Comparison of ENCODE assay signal across 6 cellular contexts in the genomic region with DNA sequence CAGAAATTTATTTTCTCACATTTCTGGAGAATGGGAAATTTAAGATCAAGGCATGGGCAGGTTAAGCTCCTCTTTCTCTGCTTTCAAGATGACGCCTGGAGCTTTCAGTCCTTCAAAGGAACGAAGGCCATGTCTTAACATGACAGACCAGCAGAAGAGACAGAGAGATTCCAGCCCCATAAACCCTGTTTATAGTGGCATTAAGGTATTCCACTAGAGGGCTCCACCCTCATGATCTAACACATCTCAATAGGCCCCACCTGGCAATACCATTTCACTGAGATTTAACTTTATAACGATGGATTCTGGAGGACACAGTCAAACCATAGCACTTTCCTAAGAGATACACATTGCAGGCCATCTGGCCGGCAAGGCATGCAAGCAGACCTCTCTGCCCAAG.
DNase-seq lines count a peak whose midpoint lies in the region; ATAC-seq, FAIRE-seq and TF ChIP-seq lines count a peak whose summit lies in the region.
"Not testable (repeated sequence)": the region's sequence is repeated elsewhere in the genome, so short reads cannot be mapped to it uniquely, and the experiment has no call there.

No MANE protein-coding gene starts in this region.

- not testable (repeated sequence) for TF ChIP-seq POLR2A in GM12878 (IDR thresholded peaks at IDR 0.05; ENCODE audit: low read depth, low read length)

- H3K4me3 Mint-ChIP-seq in GM23338, memory B cell: not testable (repeated sequence)

- not testable (repeated sequence) for H3K4me3 ChIP-seq in GM23338; OCI-LY7 (ENCODE audit: low read depth, low read length, poor library complexity, severe bottlenecking); GM12878; epithelial cell of proximal tubule (ENCODE audit: low read depth, low read length)

- peaks cover 21% of the 10 kb centered on the region for H3K9me3 Mint-ChIP-seq in GM23338
- H3K9me3 Mint-ChIP-seq in memory B cell = not testable (repeated sequence)

- H3K36me3 Mint-ChIP-seq in GM23338 (ENCODE audit: low read depth); memory B cell: not testable (repeated sequence)

- RAD21 ChIA-PET in GM12878 (lab: Charles Lee; ENCODE audit: unreplicated experiment) = not testable (repeated sequence)

- H3K27ac Mint-ChIP-seq in GM23338, memory B cell: not testable (repeated sequence)

- not testable (repeated sequence) for H2AFZ ChIP-seq in GM23338; OCI-LY7 (ENCODE audit: low read length); GM12878 (ENCODE audit: control insufficient read depth, low read depth, low read length)

- H3K9ac ChIP-seq in GM12878 (ENCODE audit: control insufficient read depth, insufficient read depth, low read length) = not testable (repeated sequence)

- not testable (repeated sequence) for H3K4me1 Mint-ChIP-seq in GM23338, memory B cell

- FAIRE-seq in GM12878 (lab: Jason Lieb, UNC) = not testable (repeated sequence)

- CTCF ChIA-PET in OCI-LY7 (lab: Charles Lee; ENCODE audit: unreplicated experiment); GM12878 (lab: Yijun Ruan, JAX): not testable (repeated sequence)

- H3K4me2 ChIP-seq in GM23338; OCI-LY7 (ENCODE audit: low read length); GM12878 (ENCODE audit: control insufficient read depth, insufficient read depth): not testable (repeated sequence)

- POLR2A ChIA-PET in OCI-LY7 (lab: Charles Lee); GM12878 (lab: Charles Lee): not testable (repeated sequence)

- TF ChIP-seq CTCF in GM23338 (conservative IDR thresholded peaks at IDR 0.05; ENCODE audit: low read depth in 2 of 2); GM12878 (IDR thresholded peaks at IDR 0.05 in 2 of 3, conservative IDR thresholded peaks at IDR 0.05 in 1 of 3; ENCODE audit: control insufficient read depth in 2 of 3, extremely low read depth in 1 of 3, insufficient read depth in 1 of 3, low read depth in 3 of 3, low read length in 3 of 3): not testable (repeated sequence)
- TF ChIP-seq CTCF in OCI-LY7 (conservative IDR thresholded peaks at IDR 0.05; ENCODE audit: low read length) (peak; percentile 26; the same call in 1 of the 2 replicates), epithelial cell of proximal tubule (conservative IDR thresholded peaks at IDR 0.05; ENCODE audit: low read depth, low read length) (peak; percentile 15)

- in situ Hi-C loops in GM12878 (cut with MboI) = not testable (repeated sequence)

- H3K9me2 ChIP-seq in GM23338 (ENCODE audit: insufficient read depth); OCI-LY7 (ENCODE audit: insufficient read depth, low read length): not testable (repeated sequence)

- ATAC-seq in GM23338 = peak; percentile 60
- ATAC-seq in HG02885 (IDR thresholded peaks at IDR 0.05; ENCODE audit: poor library complexity, unreplicated experiment) = peak; percentile 82
- ATAC-seq in GM12878 = 0 out of 3 replicates have a peak, but pooled peaks have one; percentile 34
- ATAC-seq in memory B cell (ENCODE audit: low read depth) = peak; percentile 48

- not testable (repeated sequence) for H3K9me3 ChIP-seq in OCI-LY7 (ENCODE audit: low read length); GM12878 (replicated peaks; ENCODE audit: control insufficient read depth, insufficient read depth, low read length)

- WGBS in GM12878 (ENCODE audit: insufficient coverage, insufficient replicate concordance, low lambda C conversion rate, missing lambda C conversion rate) = 0% methylated on average over 3 of the region's 4 CpGs

- not testable (repeated sequence) for TF ChIP-seq RAD21 in GM12878 (IDR thresholded peaks at IDR 0.05; ENCODE audit: insufficient read depth, low read depth, low read length)

- H3K4me1 ChIP-seq in GM23338 (ENCODE audit: insufficient read depth) = peaks cover 11% of the 10 kb centered on the region
- H3K4me1 ChIP-seq in OCI-LY7 (ENCODE audit: insufficient read depth, low read length, poor library complexity, severe bottlenecking); GM12878 (ENCODE audit: control insufficient read depth, insufficient read depth, low read length): not testable (repeated sequence)

- H3K27me3 ChIP-seq in GM23338 (ENCODE audit: insufficient read depth); GM12878 (replicated peaks in 1 of 2; ENCODE audit: control insufficient read depth in 2 of 2, insufficient read depth in 2 of 2, low read length in 1 of 2): not testable (repeated sequence)

- intact Hi-C loops in OCI-LY7 (cut with micrococcal nuclease; ENCODE audit: unreplicated experiment); GM12878 (cut with micrococcal nuclease; ENCODE audit: unreplicated experiment): not testable (repeated sequence)

- H4K20me1 ChIP-seq in GM23338 (replicated peaks; ENCODE audit: insufficient read depth); OCI-LY7 (ENCODE audit: insufficient read depth, low read length); GM12878 (ENCODE audit: control insufficient read depth, insufficient read depth): not testable (repeated sequence)

- not testable (repeated sequence) for H3F3A ChIP-seq in GM23338 (replicated peaks; ENCODE audit: low read depth)

- H3K27ac ChIP-seq in GM23338 (ENCODE audit: low read depth); OCI-LY7 (ENCODE audit: low read depth, low read length, poor library complexity, severe bottlenecking); GM12878 (ENCODE audit: control insufficient read depth, insufficient read depth): not testable (repeated sequence)

- not testable (repeated sequence) for TF ChIP-seq EP300 in GM12878 (IDR thresholded peaks at IDR 0.05; ENCODE audit: borderline replicate concordance in 1 of 2, control insufficient read depth in 1 of 2, low read depth in 2 of 2, low read length in 2 of 2)

- SMC1A ChIA-PET in GM12878 (lab: Charles Lee; ENCODE audit: uncharacterized antibody, unreplicated experiment) = not testable (repeated sequence)

- DNase-seq in GM23338 (ENCODE audit: low spot score); OCI-LY7 (ENCODE audit: low spot score); GM12878 (ENCODE audit: low read depth, low spot score); epithelial cell of proximal tubule (ENCODE audit: low read depth); memory B cell (ENCODE audit: low spot score in 2 of 2): not testable (repeated sequence)

- H3K27me3 Mint-ChIP-seq in GM23338 (ENCODE audit: insufficient read depth, low read depth, poor library complexity); memory B cell: not testable (repeated sequence)

- not testable (repeated sequence) for H3K36me3 ChIP-seq in GM23338 (ENCODE audit: insufficient read depth); OCI-LY7 (ENCODE audit: insufficient read depth, low read length); GM12878 (ENCODE audit: control insufficient read depth in 2 of 2, insufficient read depth in 2 of 2, low read length in 1 of 2)

- not testable (repeated sequence) for H3K79me2 ChIP-seq in GM23338 (replicated peaks; ENCODE audit: insufficient read depth); OCI-LY7 (ENCODE audit: insufficient read depth, low read depth, low read length); GM12878 (ENCODE audit: control insufficient read depth, insufficient read depth, low read length)

- not testable (repeated sequence) for BruUV-seq in OCI-LY7 (replicated peaks; lab: Mats Ljungman, UMichigan); GM12878 (replicated peaks; lab: Mats Ljungman, UMichigan)
